9 cellular contexts compared by ENCODE assay signal in genomic region chr1:159071970-159072582, GRCh38. TPM values are rescaled to one million over a fixed set of nuclear protein-coding genes. Genes with fewer than 3 reads are reported as not detected.
DNase-seq lines count a peak whose midpoint lies in the region; ATAC-seq and TF ChIP-seq lines count a peak whose summit lies in the region.
"Had no signal": no experiment of that assay in that cellular context is flagged by ENCODE, and none has a peak within 500 bp of the region (broad histone marks: within the 10 kb centered on the region; RNA-seq: fewer than 3 reads in every experiment).

No MANE protein-coding gene starts in this region.

- ATAC-seq in GM19397 (IDR thresholded peaks at IDR 0.05; ENCODE audit: unreplicated experiment): no peak

- H3K27me3 Mint-ChIP-seq in neural crest cell (ENCODE audit: low read depth): no peaks in the 10 kb centered on the region

- H3K36me3 Mint-ChIP-seq in neural crest cell (ENCODE audit: low read depth): no peaks in the 10 kb centered on the region

- H3K9me3 Mint-ChIP-seq in neural crest cell: no peaks in the 10 kb centered on the region

- intact Hi-C loops in posterior cingulate gyrus (cut with DNase I): loop anchor here (2.0 to 10.0 kb wide), 2 partner anchors 867 to 1107 kb away; no protein-coding TSS in a partner anchor

- no peak overlapping the region for H3K4me3 ChIP-seq in fibroblast of mammary gland (ENCODE audit: control insufficient read depth, low read depth, low read length)
- H3K4me3 ChIP-seq: BLaER1 had no signal

- TF ChIP-seq CTCF in fibroblast of mammary gland (conservative IDR thresholded peaks at IDR 0.05; ENCODE audit: control insufficient read depth, insufficient read depth, low read depth, low read length) (peak; percentile 79), neural crest cell (conservative IDR thresholded peaks at IDR 0.05) (peak; percentile 82)

- DNase-seq in NCI-H2171 treated with DMSO at 0.1 percent for 48 hours (lab: John Stamatoyannopoulos, UW) (peak; percentile 39), NCI-H2171 (lab: John Stamatoyannopoulos, UW) (no peak), NCI-H1105 (lab: John Stamatoyannopoulos, UW) (peak; percentile 45), SW480 (ENCODE audit: low spot score) (peak; percentile 58), fibroblast of mammary gland (ENCODE audit: low read depth) (peak; percentile 83), neural crest cell (ENCODE audit: low read depth, low spot score) (no peak), posterior cingulate gyrus (no peak)

- H3K27ac Mint-ChIP-seq in neural crest cell (ENCODE audit: unreplicated experiment): no peak overlapping the region

- H3K4me3 Mint-ChIP-seq in neural crest cell: no peak overlapping the region

- no peaks in the 10 kb centered on the region for H3K4me1 Mint-ChIP-seq in neural crest cell

RNA-seq across cellular contexts. Expression of gene AIM2, which starts 4.5 kb away (rescaled TPM):
- 3.9 and 5.7 TPM in 2 replicates for total RNA-seq in neural crest cell

Comparison
In these comparisons a context has a peak if more than half of its experiments do, and no peak if none do; other contexts are left out.
1. DNase-seq: peak in NCI-H2171 treated with DMSO at 0.1 percent for 48 hours (single experiment), NCI-H1105 (single experiment), SW480 (single experiment) and fibroblast of mammary gland (single experiment); none in NCI-H2171 (single experiment), neural crest cell (single experiment) and posterior cingulate gyrus (0 of 10).